Comparison of ENCODE assay signal across 9 cellular contexts in the genomic region with DNA sequence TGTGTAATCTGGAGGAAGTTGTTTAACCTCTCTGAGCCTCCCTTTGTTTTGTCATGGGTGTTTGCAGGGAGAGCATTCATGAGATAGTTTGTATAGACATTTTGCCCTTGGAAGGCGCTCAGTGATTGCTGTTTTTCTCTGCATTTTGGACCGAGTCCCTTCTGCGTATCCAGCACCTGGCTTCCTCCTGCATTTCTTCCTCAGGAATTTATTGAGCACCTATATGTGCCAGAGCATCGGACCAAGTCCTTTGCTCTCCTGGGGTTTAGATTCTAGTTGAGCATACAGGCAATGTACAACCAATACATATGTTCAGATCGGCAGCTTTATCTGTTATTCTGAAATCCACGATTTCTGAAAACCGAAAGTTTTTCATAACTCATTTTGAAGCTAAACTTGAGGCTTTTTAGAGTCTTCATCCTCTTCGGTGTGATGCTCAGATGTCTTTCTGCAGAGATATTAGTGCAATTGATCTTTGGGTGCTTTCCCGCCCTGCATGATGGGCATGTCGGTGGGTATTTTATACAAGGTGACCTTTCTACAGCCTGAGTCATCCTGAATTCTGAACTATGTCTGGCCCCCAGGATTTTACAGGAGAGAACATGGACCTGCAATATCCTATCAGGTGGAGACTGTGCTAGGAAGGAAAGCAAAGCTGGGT. TPM values are rescaled to one million over a fixed set of nuclear protein-coding genes. Genes with fewer than 3 reads are reported as not detected.
DNase-seq lines count a peak whose midpoint lies in the region; ATAC-seq and TF ChIP-seq lines count a peak whose summit lies in the region.
"Had no signal": no experiment of that assay in that cellular context is flagged by ENCODE, and none has a peak within 500 bp of the region (broad histone marks: within the 10 kb centered on the region; RNA-seq: fewer than 3 reads in every experiment).

No MANE protein-coding gene starts in this region.

- H3K36me3 Mint-ChIP-seq in activated naive CD8-positive, alpha-beta T cell treated with anti-CD3 and anti-CD28 coated beads, Interleukin-2, amount 50 U/mL, for 24 hours (ENCODE audit: low read depth): peaks cover 73% of the 10 kb centered on the region

- H3K4me3 Mint-ChIP-seq in activated naive CD8-positive, alpha-beta T cell treated with anti-CD3 and anti-CD28 coated beads, Interleukin-2, amount 50 U/mL, for 24 hours: peak overlapping the region; percentile 96

- TF ChIP-seq POLR2A in upper lobe of left lung (IDR thresholded peaks at IDR 0.05): no peak

- no peaks in the 10 kb centered on the region for H3K27me3 ChIP-seq in muscle layer of colon (ENCODE audit: control insufficient read depth in 1 of 2, insufficient read depth in 2 of 2, low read length in 2 of 2)
- no peaks in the 10 kb centered on the region for H3K27me3 ChIP-seq in upper lobe of left lung

- no peak for TF ChIP-seq EP300 in upper lobe of left lung (IDR thresholded peaks at IDR 0.05)

- TF ChIP-seq CTCF in upper lobe of left lung (IDR thresholded peaks at IDR 0.05): no peak

- H3K4me1 ChIP-seq in muscle layer of colon (ENCODE audit: insufficient read depth, low read length) (peaks cover 80% of the 10 kb centered on the region), upper lobe of left lung (peaks cover 74 to 88% (median 86%) of the 10 kb centered on the region in 4 donors)

- no peaks in the 10 kb centered on the region for H3K27me3 Mint-ChIP-seq in activated naive CD8-positive, alpha-beta T cell treated with anti-CD3 and anti-CD28 coated beads, Interleukin-2, amount 50 U/mL, for 24 hours

- peak overlapping the region; percentile 98 for H3K27ac ChIP-seq in muscle layer of colon (ENCODE audit: low read depth, low read length)
- peak overlapping the region; percentile 98 to 100 (median 100) for H3K27ac ChIP-seq in upper lobe of left lung

- peak; percentile 54 for ATAC-seq in activated naive CD8-positive, alpha-beta T cell treated with anti-CD3 and anti-CD28 coated beads, Interleukin-2, amount 50 U/mL, for 24 hours
- ATAC-seq in upper lobe of left lung (ENCODE audit: low FRiP score in 2 of 2) (no peak), HG03565 (IDR thresholded peaks at IDR 0.05; ENCODE audit: unreplicated experiment) (no peak)

- H3K9me3 Mint-ChIP-seq in activated naive CD8-positive, alpha-beta T cell treated with anti-CD3 and anti-CD28 coated beads, Interleukin-2, amount 50 U/mL, for 24 hours: no peaks in the 10 kb centered on the region

- H3K36me3 ChIP-seq in muscle layer of colon (ENCODE audit: insufficient read depth, low read length): no peaks in the 10 kb centered on the region
- peaks cover 0 to 18% (median 0%) of the 10 kb centered on the region in 4 donors for H3K36me3 ChIP-seq in upper lobe of left lung

- H3K9me3 ChIP-seq in muscle layer of colon (ENCODE audit: low read length) (no peaks in the 10 kb centered on the region), upper lobe of left lung (no peaks in the 10 kb centered on the region)

- peak; percentile 12 for DNase-seq in activated gamma-delta T cell treated with anti-CD3 and anti-CD28 coated beads, Interleukin-2, amount 50 U/mL, for 16 hours (ENCODE audit: low read depth)
- no peak for DNase-seq in activated gamma-delta T cell (lab: John Stamatoyannopoulos, UW)
- peak; percentile 51 for DNase-seq in activated naive CD8-positive, alpha-beta T cell treated with anti-CD3 and anti-CD28 coated beads, Interleukin-2, amount 50 U/mL, for 24 hours
- DNase-seq in upper lobe of left lung: no peak
- DNase-seq in NCI-H1048 (lab: John Stamatoyannopoulos, UW): no peak
- DNase-seq in KBM-7: no peak
- DNase-seq: NCI-H82 had no signal

- peak overlapping the region in 1 of 2 donors; percentile 29 for H3K4me3 ChIP-seq in muscle layer of colon (ENCODE audit: low read depth in 1 of 2, low read length in 2 of 2)
- H3K4me3 ChIP-seq in upper lobe of left lung: peak overlapping the region in 2 of 4 donors; percentile 30 to 95

- H3K9ac ChIP-seq in muscle layer of colon (ENCODE audit: low read length): peak overlapping the region; percentile 40

- H3K27ac Mint-ChIP-seq in activated naive CD8-positive, alpha-beta T cell treated with anti-CD3 and anti-CD28 coated beads, Interleukin-2, amount 50 U/mL, for 24 hours: peak overlapping the region; percentile 95

- WGBS in upper lobe of left lung, 2 donors: 82 to 83% methylated on average over 10 of the region's 10 CpGs

- in situ Hi-C loops in KBM-7 (cut with MboI; ENCODE audit: low pct_unique_long_range_greater_than_20kb, low sequenced_read_pairs): no loop called here

- peaks cover 82% of the 10 kb centered on the region for H3K4me1 Mint-ChIP-seq in activated naive CD8-positive, alpha-beta T cell treated with anti-CD3 and anti-CD28 coated beads, Interleukin-2, amount 50 U/mL, for 24 hours

RNA-seq across cellular contexts. Expression of a gene that starts 4.1 kb away (rescaled TPM):
- 100 to 1,000 TPM in 5 of 6 donors, 10 to 100 TPM in 1; 87.0 to 202 (median 153) TPM for total RNA-seq in upper lobe of left lung

RNA-seq across cellular contexts. Expression of a gene that starts 49.3 kb away (rescaled TPM):
- total RNA-seq in upper lobe of left lung: 10 to 100 TPM; 14.7 to 50.6 (median 31.0) TPM

Comparison
In these comparisons a context has a peak if more than half of its experiments do, and no peak if none do; other contexts are left out.
1. DNase-seq: peak in activated gamma-delta T cell treated with anti-CD3 and anti-CD28 coated beads, Interleukin-2, amount 50 U/mL, for 16 hours (single experiment) and activated naive CD8-positive, alpha-beta T cell treated with anti-CD3 and anti-CD28 coated beads, Interleukin-2, amount 50 U/mL, for 24 hours (single experiment); none in activated gamma-delta T cell (single experiment), upper lobe of left lung (0 of 2), NCI-H1048 (single experiment) and KBM-7 (single experiment).